In genomic region chr1:228457396-228458176, GRCh38 we compare ENCODE assay signal across 9 cellular contexts. TPM values are rescaled to one million over a fixed set of nuclear protein-coding genes. Genes with fewer than 3 reads are reported as not detected.
A peak's percentile ranks its signal among the peaks of the same experiment; 100 is the strongest.
DNase-seq lines count a peak whose midpoint lies in the region; ATAC-seq, FAIRE-seq and TF ChIP-seq lines count a peak whose summit lies in the region.
"Had no signal": no experiment of that assay in that cellular context is flagged by ENCODE, and none has a peak within 500 bp of the region (broad histone marks: within the 10 kb centered on the region; RNA-seq: fewer than 3 reads in every experiment).

No MANE protein-coding gene starts in this region.

- TF ChIP-seq EP300 in A549 (IDR thresholded peaks at IDR 0.05), result no peak

- no peak for FAIRE-seq in A549 (lab: Jason Lieb, UNC)

- TF ChIP-seq POLR2A in A549 (IDR thresholded peaks at IDR 0.05; ENCODE audit: low read length), result peak; percentile 67

- H3K36me3 Mint-ChIP-seq in chondrocyte (ENCODE audit: low read depth), result peaks cover 2% of the 10 kb centered on the region

- peaks cover 21% of the 10 kb centered on the region for H3K4me1 ChIP-seq in A549

- ATAC-seq in A549, result peak; percentile 68 to 83
- ATAC-seq in GM18868 (IDR thresholded peaks at IDR 0.05; ENCODE audit: unreplicated experiment), result peak; percentile 88
- peak; percentile 90 for ATAC-seq in HG03097 (IDR thresholded peaks at IDR 0.05; ENCODE audit: low FRiP score, unreplicated experiment)

- no peaks in the 10 kb centered on the region for H3K9me3 Mint-ChIP-seq in chondrocyte (ENCODE audit: low read depth)

- H3K4me1 Mint-ChIP-seq in chondrocyte (ENCODE audit: low read depth), result peaks cover 30% of the 10 kb centered on the region

- H3K27ac ChIP-seq in A549, result peak overlapping the region; percentile 77 to 86

- H3K9me3 ChIP-seq in A549, result no peaks in the 10 kb centered on the region

- H3K27me3 Mint-ChIP-seq in chondrocyte (ENCODE audit: low read depth), result peaks cover 7% of the 10 kb centered on the region

- POLR2A ChIA-PET in A549 (lab: Yijun Ruan, JAX), result interaction anchor here (0.7 to 1.8 kb wide), 4 partner anchors 29 to 292 kb away, joined by 3 to 7 read pairs (median 4); partner anchors contain the start of genes IBA57, RNF187 and TRIM11

- H3K4me3 ChIP-seq in A549, result peak overlapping the region; percentile 66

- CTCF ChIA-PET in A549 (lab: Yijun Ruan, JAX), result interaction anchor here (0.8 to 4.6 kb wide), 9 partner anchors 8 to 323 kb away, joined by 3 to 16 read pairs (median 4); no protein-coding TSS in a partner anchor

- peak overlapping the region; percentile 89 for H3K4me2 ChIP-seq in A549

- peak overlapping the region; percentile 92 for H3K4me3 Mint-ChIP-seq in chondrocyte (ENCODE audit: unreplicated experiment)

- TF ChIP-seq RAD21 in A549 (conservative IDR thresholded peaks at IDR 0.05 in 1 of 2, IDR thresholded peaks at IDR 0.05 in 1 of 2), result 0 out of 5 replicates have a peak, but pooled peaks of 1 of the 2 experiments have one; percentile 16

- peak overlapping the region; percentile 98 for H3K27ac Mint-ChIP-seq in chondrocyte (ENCODE audit: unreplicated experiment)

- TF ChIP-seq CTCF in A549 (IDR thresholded peaks at IDR 0.05) (no peak), chondrocyte (IDR thresholded peaks at IDR 0.05) (peak; percentile 74)

- WGBS in A549 (ENCODE audit: missing lambda C conversion rate), result 78% methylated on average over 72 of the region's 74 CpGs

- DNase-seq in A549 (ENCODE audit: low read depth in 1 of 2, low spot score in 1 of 2) (peak; percentile 71 to 94), NCI-H2227 treated with DMSO at 0.1 percent for 48 hours (lab: John Stamatoyannopoulos, UW) (peak; percentile 99), chondrocyte (ENCODE audit: low spot score) (peak; percentile 96), kidney tubule cell (ENCODE audit: low spot score) (peak; percentile 94)
- peak; percentile 62 to 76 for DNase-seq in activated CD4-positive, alpha-beta T cell treated with anti-CD3 and anti-CD28 coated beads for 24 hours (ENCODE audit: low read depth in 2 of 2)
- peak; percentile 48 for DNase-seq in stimulated activated CD4-positive, alpha-beta T cell treated with anti-CD3 and anti-CD28 coated beads, Interleukin-1b, Interleukin-23, amount 100 ng/mL, for 1 hour (ENCODE audit: low read depth in 2 of 2)
- DNase-seq: DND-41 had no signal

TF ChIP-seq in A549, 52 proteins besides CTCF, POLR2A, EP300 and RAD21:
- TF ChIP-seq, protein P1, sequence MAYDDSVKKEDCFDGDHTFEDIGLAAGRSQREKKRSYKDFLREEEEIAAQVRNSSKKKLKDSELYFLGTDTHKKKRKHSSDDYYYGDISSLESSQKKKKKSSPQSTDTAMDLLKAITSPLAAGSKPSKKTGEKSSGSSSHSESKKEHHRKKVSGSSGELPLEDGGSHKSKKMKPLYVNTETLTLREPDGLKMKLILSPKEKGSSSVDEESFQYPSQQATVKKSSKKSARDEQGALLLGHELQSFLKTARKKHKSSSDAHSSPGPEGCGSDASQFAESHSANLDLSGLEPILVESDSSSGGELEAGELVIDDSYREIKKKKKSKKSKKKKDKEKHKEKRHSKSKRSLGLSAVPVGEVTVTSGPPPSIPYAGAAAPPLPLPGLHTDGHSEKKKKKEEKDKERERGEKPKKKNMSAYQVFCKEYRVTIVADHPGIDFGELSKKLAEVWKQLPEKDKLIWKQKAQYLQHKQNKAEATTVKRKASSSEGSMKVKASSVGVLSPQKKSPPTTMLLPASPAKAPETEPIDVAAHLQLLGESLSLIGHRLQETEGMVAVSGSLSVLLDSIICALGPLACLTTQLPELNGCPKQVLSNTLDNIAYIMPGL (CRISPR knock-in tag; IDR thresholded peaks at IDR 0.05; ENCODE audit: borderline replicate concordance), result peak; percentile 37; the same call in 1 of the 2 replicates
- TF ChIP-seq KDM1A (IDR thresholded peaks at IDR 0.05; ENCODE audit: low read depth) (no peak), MAX (IDR thresholded peaks at IDR 0.05) (peak; percentile 60), JUN (IDR thresholded peaks at IDR 0.05) (peak; percentile 62 to 83; a peak in 3 of 5 replicates), PHF8 (IDR thresholded peaks at IDR 0.05; ENCODE audit: borderline replicate concordance, low read depth) (peak; percentile 56; the same call in 1 of the 2 replicates)
- TF ChIP-seq, protein P2, sequence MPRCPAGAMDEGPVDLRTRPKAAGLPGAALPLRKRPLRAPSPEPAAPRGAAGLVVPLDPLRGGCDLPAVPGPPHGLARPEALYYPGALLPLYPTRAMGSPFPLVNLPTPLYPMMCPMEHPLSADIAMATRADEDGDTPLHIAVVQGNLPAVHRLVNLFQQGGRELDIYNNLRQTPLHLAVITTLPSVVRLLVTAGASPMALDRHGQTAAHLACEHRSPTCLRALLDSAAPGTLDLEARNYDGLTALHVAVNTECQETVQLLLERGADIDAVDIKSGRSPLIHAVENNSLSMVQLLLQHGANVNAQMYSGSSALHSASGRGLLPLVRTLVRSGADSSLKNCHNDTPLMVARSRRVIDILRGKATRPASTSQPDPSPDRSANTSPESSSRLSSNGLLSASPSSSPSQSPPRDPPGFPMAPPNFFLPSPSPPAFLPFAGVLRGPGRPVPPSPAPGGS (IDR thresholded peaks at IDR 0.05), result 0 out of 3 replicates have a peak, but pooled peaks have one; percentile 24

RNA-seq across cellular contexts. Expression of gene RNF187, which starts 29.6 kb away (rescaled TPM):
- polyA plus RNA-seq in A549 (2011; rRNA removed) (63.9 and 82.8 TPM in 2 replicates), A549 (2017; fragmentation: RNase III; extraction: RNeasy Plus Mini Kit Qiagen cat#74134 plus additional on column Dnase treatment) (52.7 to 67.5 TPM (median 64.5 TPM) in 3 replicates)
- 54.8 and 62.8 TPM in 2 replicates for polyA plus RNA-seq in A549 (2012; cell fraction: cytosol; rRNA removed)
- polyA plus RNA-seq in A549 (2012; cell fraction: nucleus; rRNA removed), result 45.0 and 45.5 TPM in 2 replicates
- 60.3 and 74.0 TPM in 2 replicates for polyA minus RNA-seq in A549 (2011; rRNA and poly(A)+ RNA removed)
- 124 to 196 TPM (median 193 TPM) in 3 replicates for total RNA-seq in chondrocyte

RNA-seq across cellular contexts. Expression of gene TRIM17, which starts 40.9 kb away (rescaled TPM):
- polyA plus RNA-seq in A549 (2011; rRNA removed), result not detected in 2 replicates
- not detected in 2 replicates for polyA plus RNA-seq in A549 (2012; cell fraction: cytosol; rRNA removed)
- polyA plus RNA-seq in A549 (2012; cell fraction: nucleus; rRNA removed), result 0.04 TPM in 1 of 2 replicates, not detected in the other
- not detected in 3 replicates for polyA plus RNA-seq in A549 (2017; fragmentation: RNase III; extraction: RNeasy Plus Mini Kit Qiagen cat#74134 plus additional on column Dnase treatment)
- not detected in 2 replicates for polyA minus RNA-seq in A549 (2011; rRNA and poly(A)+ RNA removed)
- 0.28 to 0.35 TPM in 2 of 3 replicates, not detected in the other for total RNA-seq in chondrocyte

RNA-seq across cellular contexts. Expression of gene TRIM11, which starts 51.0 kb away (rescaled TPM):
- polyA plus RNA-seq in A549 (2011; rRNA removed) (9.3 and 9.9 TPM in 2 replicates), A549 (2017; fragmentation: RNase III; extraction: RNeasy Plus Mini Kit Qiagen cat#74134 plus additional on column Dnase treatment) (18.8 to 20.1 TPM (median 20.1 TPM) in 3 replicates)
- 12.2 and 16.1 TPM in 2 replicates for polyA plus RNA-seq in A549 (2012; cell fraction: cytosol; rRNA removed)
- 41.5 and 54.1 TPM in 2 replicates for polyA plus RNA-seq in A549 (2012; cell fraction: nucleus; rRNA removed)
- 15.7 and 16.0 TPM in 2 replicates for polyA minus RNA-seq in A549 (2011; rRNA and poly(A)+ RNA removed)
- 16.0 to 22.4 TPM (median 20.0 TPM) in 3 replicates for total RNA-seq in chondrocyte

Comparison
In these comparisons a context has a peak if more than half of its experiments do, and no peak if none do; other contexts are left out.
1. Peak in every context shown above with its lines: DNase-seq, ATAC-seq, H3K4me3 ChIP-seq and H3K27ac ChIP-seq.
2. DNase-seq: peak in every context shown above with its lines; median percentile 99 in NCI-H2227 treated with DMSO at 0.1 percent for 48 hours; 96 in chondrocyte; 94 in kidney tubule cell; 82 in A549; 69 in activated CD4-positive, alpha-beta T cell treated with anti-CD3 and anti-CD28 coated beads for 24 hours; 48 in stimulated activated CD4-positive, alpha-beta T cell treated with anti-CD3 and anti-CD28 coated beads, Interleukin-1b, Interleukin-23, amount 100 ng/mL, for 1 hour.